ENCODE assay signal across 1 cellular context in the genomic region with DNA sequence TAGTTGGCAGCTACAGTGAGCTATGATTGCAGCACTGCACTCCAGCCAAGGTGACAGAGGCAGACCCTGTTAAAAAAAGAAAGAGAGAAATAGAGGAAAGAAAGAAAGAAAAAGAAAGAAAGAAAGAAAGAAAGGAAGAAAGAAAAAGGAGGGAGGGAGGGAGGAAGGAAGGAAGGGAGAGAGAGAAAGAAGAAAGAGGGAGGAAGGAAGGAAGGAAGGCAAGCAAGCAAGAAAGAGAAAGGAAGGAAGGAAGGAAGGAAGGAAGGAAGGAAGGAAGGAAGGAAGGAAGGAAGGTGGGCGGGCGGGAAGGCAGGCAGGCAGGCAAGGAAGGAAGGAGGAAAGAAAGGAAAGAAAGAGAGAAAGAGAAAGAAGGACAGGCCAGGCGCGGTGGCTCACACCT.
TF ChIP-seq lines count a peak whose summit lies in the region.

No MANE protein-coding gene starts in this region.

TF ChIP-seq in GM23338, 12 proteins besides CTCF, POLR2A, EP300 and RAD21 (continued from another document):
- TF ChIP-seq ZNF331 (CRISPR knock-in tag; IDR thresholded peaks at IDR 0.05; ENCODE audit: low read depth) (no peak), ZNF114 (CRISPR knock-in tag; IDR thresholded peaks at IDR 0.05) (no peak), EZH2 (IDR thresholded peaks at IDR 0.05; ENCODE audit: low read depth, unreplicated experiment) (no peak), POLR2AphosphoS5 (IDR thresholded peaks at IDR 0.05; ENCODE audit: low read depth) (no peak), JUNB (IDR thresholded peaks at IDR 0.05; ENCODE audit: unreplicated experiment) (no peak)
- TF ChIP-seq, protein P1, sequence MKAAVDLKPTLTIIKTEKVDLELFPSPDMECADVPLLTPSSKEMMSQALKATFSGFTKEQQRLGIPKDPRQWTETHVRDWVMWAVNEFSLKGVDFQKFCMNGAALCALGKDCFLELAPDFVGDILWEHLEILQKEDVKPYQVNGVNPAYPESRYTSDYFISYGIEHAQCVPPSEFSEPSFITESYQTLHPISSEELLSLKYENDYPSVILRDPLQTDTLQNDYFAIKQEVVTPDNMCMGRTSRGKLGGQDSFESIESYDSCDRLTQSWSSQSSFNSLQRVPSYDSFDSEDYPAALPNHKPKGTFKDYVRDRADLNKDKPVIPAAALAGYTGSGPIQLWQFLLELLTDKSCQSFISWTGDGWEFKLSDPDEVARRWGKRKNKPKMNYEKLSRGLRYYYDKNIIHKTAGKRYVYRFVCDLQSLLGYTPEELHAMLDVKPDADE (IDR thresholded peaks at IDR 0.05): no peak
- TF ChIP-seq, protein P2, sequence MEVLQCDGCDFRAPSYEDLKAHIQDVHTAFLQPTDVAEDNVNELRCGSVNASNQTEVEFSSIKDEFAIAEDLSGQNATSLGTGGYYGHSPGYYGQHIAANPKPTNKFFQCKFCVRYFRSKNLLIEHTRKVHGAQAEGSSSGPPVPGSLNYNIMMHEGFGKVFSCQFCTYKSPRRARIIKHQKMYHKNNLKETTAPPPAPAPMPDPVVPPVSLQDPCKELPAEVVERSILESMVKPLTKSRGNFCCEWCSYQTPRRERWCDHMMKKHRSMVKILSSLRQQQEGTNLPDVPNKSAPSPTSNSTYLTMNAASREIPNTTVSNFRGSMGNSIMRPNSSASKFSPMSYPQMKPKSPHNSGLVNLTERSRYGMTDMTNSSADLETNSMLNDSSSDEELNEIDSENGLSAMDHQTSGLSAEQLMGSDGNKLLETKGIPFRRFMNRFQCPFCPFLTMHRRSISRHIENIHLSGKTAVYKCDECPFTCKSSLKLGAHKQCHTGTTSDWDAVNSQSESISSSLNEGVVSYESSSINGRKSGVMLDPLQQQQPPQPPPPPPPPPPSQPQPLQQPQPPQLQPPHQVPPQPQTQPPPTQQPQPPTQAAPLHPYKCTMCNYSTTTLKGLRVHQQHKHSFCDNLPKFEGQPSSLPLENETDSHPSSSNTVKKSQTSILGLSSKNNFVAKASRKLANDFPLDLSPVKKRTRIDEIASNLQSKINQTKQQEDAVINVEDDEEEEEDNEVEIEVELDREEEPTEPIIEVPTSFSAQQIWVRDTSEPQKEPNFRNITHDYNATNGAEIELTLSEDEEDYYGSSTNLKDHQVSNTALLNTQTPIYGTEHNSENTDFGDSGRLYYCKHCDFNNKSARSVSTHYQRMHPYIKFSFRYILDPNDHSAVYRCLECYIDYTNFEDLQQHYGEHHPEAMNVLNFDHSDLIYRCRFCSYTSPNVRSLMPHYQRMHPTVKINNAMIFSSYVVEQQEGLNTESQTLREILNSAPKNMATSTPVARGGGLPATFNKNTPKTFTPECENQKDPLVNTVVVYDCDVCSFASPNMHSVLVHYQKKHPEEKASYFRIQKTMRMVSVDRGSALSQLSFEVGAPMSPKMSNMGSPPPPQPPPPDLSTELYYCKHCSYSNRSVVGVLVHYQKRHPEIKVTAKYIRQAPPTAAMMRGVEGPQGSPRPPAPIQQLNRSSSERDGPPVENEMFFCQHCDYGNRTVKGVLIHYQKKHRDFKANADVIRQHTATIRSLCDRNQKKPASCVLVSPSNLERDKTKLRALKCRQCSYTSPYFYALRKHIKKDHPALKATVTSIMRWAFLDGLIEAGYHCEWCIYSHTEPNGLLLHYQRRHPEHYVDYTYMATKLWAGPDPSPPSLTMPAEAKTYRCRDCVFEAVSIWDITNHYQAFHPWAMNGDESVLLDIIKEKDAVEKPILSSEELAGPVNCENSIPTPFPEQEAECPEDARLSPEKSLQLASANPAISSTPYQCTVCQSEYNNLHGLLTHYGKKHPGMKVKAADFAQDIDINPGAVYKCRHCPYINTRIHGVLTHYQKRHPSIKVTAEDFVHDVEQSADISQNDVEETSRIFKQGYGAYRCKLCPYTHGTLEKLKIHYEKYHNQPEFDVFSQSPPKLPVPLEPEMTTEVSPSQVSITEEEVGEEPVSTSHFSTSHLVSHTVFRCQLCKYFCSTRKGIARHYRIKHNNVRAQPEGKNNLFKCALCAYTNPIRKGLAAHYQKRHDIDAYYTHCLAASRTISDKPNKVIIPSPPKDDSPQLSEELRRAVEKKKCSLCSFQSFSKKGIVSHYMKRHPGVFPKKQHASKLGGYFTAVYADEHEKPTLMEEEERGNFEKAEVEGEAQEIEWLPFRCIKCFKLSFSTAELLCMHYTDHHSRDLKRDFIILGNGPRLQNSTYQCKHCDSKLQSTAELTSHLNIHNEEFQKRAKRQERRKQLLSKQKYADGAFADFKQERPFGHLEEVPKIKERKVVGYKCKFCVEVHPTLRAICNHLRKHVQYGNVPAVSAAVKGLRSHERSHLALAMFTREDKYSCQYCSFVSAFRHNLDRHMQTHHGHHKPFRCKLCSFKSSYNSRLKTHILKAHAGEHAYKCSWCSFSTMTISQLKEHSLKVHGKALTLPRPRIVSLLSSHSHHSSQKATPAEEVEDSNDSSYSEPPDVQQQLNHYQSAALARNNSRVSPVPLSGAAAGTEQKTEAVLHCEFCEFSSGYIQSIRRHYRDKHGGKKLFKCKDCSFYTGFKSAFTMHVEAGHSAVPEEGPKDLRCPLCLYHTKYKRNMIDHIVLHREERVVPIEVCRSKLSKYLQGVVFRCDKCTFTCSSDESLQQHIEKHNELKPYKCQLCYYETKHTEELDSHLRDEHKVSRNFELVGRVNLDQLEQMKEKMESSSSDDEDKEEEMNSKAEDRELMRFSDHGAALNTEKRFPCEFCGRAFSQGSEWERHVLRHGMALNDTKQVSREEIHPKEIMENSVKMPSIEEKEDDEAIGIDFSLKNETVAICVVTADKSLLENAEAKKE (CRISPR knock-in tag; IDR thresholded peaks at IDR 0.05): no peak
